ENCODE assay signal across 8 cellular contexts in the genomic region with DNA sequence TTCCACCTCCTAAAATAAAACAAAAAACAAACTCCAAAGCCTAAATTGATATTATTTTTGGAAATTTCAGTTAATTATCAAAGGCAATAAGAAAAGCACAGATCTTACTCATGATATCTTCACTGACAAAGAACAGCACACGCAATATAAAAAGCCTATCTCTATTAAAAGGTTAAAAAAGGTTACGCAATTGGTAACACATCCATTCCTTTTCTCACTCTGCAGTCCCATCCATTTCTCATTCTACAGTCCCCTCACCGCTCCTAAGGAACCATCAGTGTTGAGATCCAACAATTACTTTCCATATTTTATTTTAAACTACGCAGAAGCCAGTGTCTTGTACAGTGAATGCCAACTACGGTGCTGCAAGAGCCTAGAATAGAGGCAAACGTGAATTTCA. TPM values are rescaled to one million over a fixed set of nuclear protein-coding genes. Genes with fewer than 3 reads are reported as not detected.
A peak's percentile ranks its signal among the peaks of the same experiment; 100 is the strongest.
DNase-seq lines count a peak whose midpoint lies in the region; ATAC-seq, FAIRE-seq and TF ChIP-seq lines count a peak whose summit lies in the region.

No MANE protein-coding gene starts in this region.

- H3K36me3 ChIP-seq in astrocyte (ENCODE audit: insufficient read depth, low read length), result peaks cover 22% of the 10 kb centered on the region
- H3K36me3 ChIP-seq in lower lobe of right lung, result peaks cover 35% of the 10 kb centered on the region
- no peaks in the 10 kb centered on the region for H3K36me3 ChIP-seq in urinary bladder (ENCODE audit: insufficient read depth)

- TF ChIP-seq CTCF in astrocyte (IDR thresholded peaks at IDR 0.05; ENCODE audit: insufficient read depth, low read depth, low read length), result no peak
- no peak for TF ChIP-seq CTCF in lower lobe of right lung (IDR thresholded peaks at IDR 0.05)

- no peak overlapping the region for H3K27ac ChIP-seq in astrocyte (ENCODE audit: low read depth, low read length)
- no peak overlapping the region for H3K27ac ChIP-seq in lower lobe of right lung
- H3K27ac ChIP-seq in urinary bladder (ENCODE audit: low read depth), result no peak overlapping the region

- H3K79me2 ChIP-seq in astrocyte (ENCODE audit: insufficient read depth, low read length), result peaks cover 64% of the 10 kb centered on the region

- H3K9ac ChIP-seq in astrocyte (ENCODE audit: low read length), result peak overlapping the region; percentile 99

- intact Hi-C loops in lower lobe of right lung (cut with DNase I), result no loop called here

- FAIRE-seq in astrocyte (lab: Jason Lieb, UNC), result no peak

- H3K4me3 ChIP-seq in astrocyte (ENCODE audit: insufficient read depth, low read depth, low read length) (peak overlapping the region; percentile 99), lower lobe of right lung (peak overlapping the region; percentile 86), urinary bladder (ENCODE audit: low read depth, low read length) (peak overlapping the region; percentile 95)

- H3K27me3 ChIP-seq in astrocyte (ENCODE audit: insufficient read depth, low read length) (no peaks in the 10 kb centered on the region), lower lobe of right lung (ENCODE audit: low read depth) (no peaks in the 10 kb centered on the region)

- peaks cover 9% of the 10 kb centered on the region for H3K36me3 Mint-ChIP-seq in activated naive CD4-positive, alpha-beta T cell treated with anti-CD3 and anti-CD28 coated beads, Interleukin-2, amount 50 U/mL, for 24 hours
- peaks cover 5% of the 10 kb centered on the region for H3K36me3 Mint-ChIP-seq in astrocyte (ENCODE audit: low read depth, unreplicated experiment)

- no peaks in the 10 kb centered on the region for H3K9me3 Mint-ChIP-seq in activated naive CD4-positive, alpha-beta T cell treated with anti-CD3 and anti-CD28 coated beads, Interleukin-2, amount 50 U/mL, for 24 hours
- no peaks in the 10 kb centered on the region for H3K9me3 Mint-ChIP-seq in astrocyte (ENCODE audit: unreplicated experiment)

- peak overlapping the region; percentile 82 for H3K4me2 ChIP-seq in astrocyte (ENCODE audit: low read length)

- H3K4me3 Mint-ChIP-seq in activated naive CD4-positive, alpha-beta T cell treated with anti-CD3 and anti-CD28 coated beads, Interleukin-2, amount 50 U/mL, for 24 hours, result peak overlapping the region; percentile 99
- H3K4me3 Mint-ChIP-seq in astrocyte (ENCODE audit: unreplicated experiment), result peak overlapping the region; percentile 100

- no peaks in the 10 kb centered on the region for H3K27me3 Mint-ChIP-seq in activated naive CD4-positive, alpha-beta T cell treated with anti-CD3 and anti-CD28 coated beads, Interleukin-2, amount 50 U/mL, for 24 hours
- no peaks in the 10 kb centered on the region for H3K27me3 Mint-ChIP-seq in astrocyte (ENCODE audit: low read depth, unreplicated experiment)

- 68% methylated on average over 6 of the region's 6 CpGs for WGBS in urinary bladder

- no peak overlapping the region for H2AFZ ChIP-seq in astrocyte (ENCODE audit: low read depth, low read length)

- H3K9me3 ChIP-seq in astrocyte (ENCODE audit: insufficient read depth, low read depth, low read length) (no peaks in the 10 kb centered on the region), lower lobe of right lung (no peaks in the 10 kb centered on the region)

- DNase-seq in activated naive CD4-positive, alpha-beta T cell treated with anti-CD3 and anti-CD28 coated beads, Interleukin-2, amount 50 U/mL, for 16 hours, result no peak
- DNase-seq in astrocyte (ENCODE audit: low read depth), result no peak
- no peak for DNase-seq in lower lobe of right lung
- DNase-seq in activated gamma-delta T cell treated with Interleukin-2 at 50 U/mL for 16 hours, result no peak
- DNase-seq in effector CD8-positive, alpha-beta T cell (lab: John Stamatoyannopoulos, UW), result no peak
- no peak for DNase-seq in DMS 273 (lab: John Stamatoyannopoulos, UW; ENCODE audit: unreplicated experiment)

- peaks cover 39% of the 10 kb centered on the region for H3K4me1 Mint-ChIP-seq in activated naive CD4-positive, alpha-beta T cell treated with anti-CD3 and anti-CD28 coated beads, Interleukin-2, amount 50 U/mL, for 24 hours
- peaks cover 15% of the 10 kb centered on the region for H3K4me1 Mint-ChIP-seq in astrocyte (ENCODE audit: low read depth, unreplicated experiment)

- ATAC-seq in lower lobe of right lung, result no peak

- H4K20me1 ChIP-seq in astrocyte (ENCODE audit: insufficient read depth, low read length), result peaks cover 57% of the 10 kb centered on the region

- H3K4me1 ChIP-seq in astrocyte (ENCODE audit: insufficient read depth, low read length) (peaks cover 8% of the 10 kb centered on the region), lower lobe of right lung (peaks cover 39% of the 10 kb centered on the region), urinary bladder (ENCODE audit: insufficient read depth) (peaks cover 1% of the 10 kb centered on the region)

- peak overlapping the region; percentile 41 for H3K27ac Mint-ChIP-seq in activated naive CD4-positive, alpha-beta T cell treated with anti-CD3 and anti-CD28 coated beads, Interleukin-2, amount 50 U/mL, for 24 hours
- peak overlapping the region; percentile 95 for H3K27ac Mint-ChIP-seq in astrocyte (ENCODE audit: unreplicated experiment)

RNA-seq across cellular contexts. Expression of a gene that starts 1.3 kb away (rescaled TPM):
- total RNA-seq in astrocyte, result 280 TPM in 2 replicates
- total RNA-seq in lower lobe of right lung, result 79.5 TPM
- 177 TPM for total RNA-seq in urinary bladder
- 250 TPM for polyA plus RNA-seq in urinary bladder
